ENCODE assay signal across 1 cellular context in the genomic region with DNA sequence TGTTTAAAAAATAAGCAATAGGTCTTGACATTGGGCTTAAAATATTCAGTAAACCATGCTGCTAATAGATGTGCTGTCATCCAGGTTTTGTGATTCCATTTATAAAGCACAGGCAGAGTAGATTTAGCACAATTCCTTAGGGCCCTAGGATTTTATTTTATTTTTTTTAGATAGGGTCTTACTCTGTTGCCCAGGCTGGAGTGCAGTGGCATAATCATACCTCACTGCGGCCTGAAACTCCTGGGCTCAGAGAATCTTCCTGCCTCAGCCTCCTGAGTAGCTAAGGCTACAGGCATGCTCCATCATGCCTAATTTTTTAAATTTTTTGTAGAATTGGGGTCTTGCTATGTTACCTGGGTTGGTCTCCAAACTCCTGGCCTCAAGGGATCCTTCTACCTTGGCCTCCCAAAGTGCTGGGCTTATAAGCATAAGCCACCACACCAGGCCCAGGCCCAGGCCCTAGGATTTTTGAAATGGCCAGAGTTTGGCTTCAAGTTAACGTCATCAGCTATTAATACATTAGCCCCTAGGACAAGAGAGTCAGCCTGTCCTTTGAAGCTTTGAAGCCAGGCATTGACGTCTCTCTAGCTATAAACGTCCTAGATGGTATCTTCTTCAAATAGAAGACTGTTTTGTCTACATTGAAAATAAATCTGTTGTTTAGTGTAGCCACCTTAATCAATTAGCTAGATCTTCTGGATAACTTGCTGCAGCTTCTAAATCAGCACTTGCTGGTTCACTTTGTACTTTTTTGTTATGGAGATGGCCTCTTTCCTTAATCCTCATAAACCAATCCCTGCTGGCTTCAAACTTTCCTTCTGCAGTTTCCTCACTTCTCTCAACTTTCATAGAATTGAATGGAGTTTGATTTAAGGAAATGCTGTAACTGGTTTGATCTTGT.
TF ChIP-seq lines count a peak whose summit lies in the region.

No MANE protein-coding gene starts in this region.

TF ChIP-seq in GM23338, 12 proteins besides CTCF, POLR2A, EP300 and RAD21:
- no peak for TF ChIP-seq ETS1 (IDR thresholded peaks at IDR 0.05)
- no peak for TF ChIP-seq ZNF114 (CRISPR knock-in tag; IDR thresholded peaks at IDR 0.05)
- TF ChIP-seq ZNF462 (CRISPR knock-in tag; IDR thresholded peaks at IDR 0.05): no peak
- TF ChIP-seq CREB1 (CRISPR knock-in tag; IDR thresholded peaks at IDR 0.05; ENCODE audit: low read depth): no peak
- TF ChIP-seq ZNF331 (CRISPR knock-in tag; IDR thresholded peaks at IDR 0.05; ENCODE audit: low read depth): no peak
